19 cellular contexts compared by ENCODE assay signal in the genomic region with DNA sequence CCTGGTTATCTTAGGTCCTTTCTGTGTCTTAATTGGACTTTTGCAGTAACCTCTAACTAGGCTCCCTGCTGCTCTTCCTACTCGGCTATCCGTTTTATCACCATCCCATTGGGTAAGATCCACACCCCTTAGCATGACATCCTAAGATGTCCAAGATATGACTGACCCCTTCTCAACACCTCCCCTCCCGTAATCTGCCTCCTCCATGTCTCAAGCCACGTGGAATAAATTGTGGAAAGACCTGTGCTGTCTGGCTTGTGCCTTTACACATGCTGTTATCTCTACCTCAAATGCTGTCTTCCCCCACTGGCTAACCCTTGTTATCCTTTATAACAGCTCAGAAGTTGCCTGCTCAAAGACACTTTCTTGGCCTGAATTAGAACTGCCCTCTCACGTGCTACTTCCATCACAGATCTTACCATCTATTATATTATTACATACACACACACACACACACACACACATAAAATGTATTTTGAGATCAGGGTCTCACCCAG. TPM values are rescaled to one million over a fixed set of nuclear protein-coding genes. Genes with fewer than 3 reads are reported as not detected.
DNase-seq lines count a peak whose midpoint lies in the region; ATAC-seq and TF ChIP-seq lines count a peak whose summit lies in the region.
"Had no signal": no experiment of that assay in that cellular context is flagged by ENCODE, and none has a peak within 500 bp of the region (broad histone marks: within the 10 kb centered on the region; RNA-seq: fewer than 3 reads in every experiment).

No MANE protein-coding gene starts in this region.

- no peaks in the 10 kb centered on the region for H3K9me3 Mint-ChIP-seq in central memory CD8-positive, alpha-beta T cell
- H3K9me3 Mint-ChIP-seq in stimulated activated memory B cell treated with anti-CD40 and anti-IgM and Interleukin-4, amounts not matched to agents 10 μg/mL and 1 μg/mL and 100 μg/mL, for 72 hours: no peaks in the 10 kb centered on the region
- H3K9me3 Mint-ChIP-seq: brain; dendritic cell treated with granulocyte-macrophage colony-stimulating factor and Interleukin-4, amounts not matched to agents 40 ng/mL and 50 ng/mL, for 4 days had no signal

- in situ Hi-C loops in GM13977 (cut with MboI; ENCODE audit: low pct_unique_long_range_greater_than_20kb, low sequenced_read_pairs, unreplicated experiment): no loop called here

- peak overlapping the region; percentile 58 for H3K4me3 Mint-ChIP-seq in T-helper 17 cell
- no peak overlapping the region for H3K4me3 Mint-ChIP-seq in central memory CD8-positive, alpha-beta T cell
- no peak overlapping the region for H3K4me3 Mint-ChIP-seq in stimulated activated memory B cell treated with anti-CD40 and anti-IgM and Interleukin-4, amounts not matched to agents 10 μg/mL and 1 μg/mL and 100 μg/mL, for 72 hours
- H3K4me3 Mint-ChIP-seq: brain; dendritic cell treated with granulocyte-macrophage colony-stimulating factor and Interleukin-4, amounts not matched to agents 40 ng/mL and 50 ng/mL, for 4 days had no signal

- H3K27me3 Mint-ChIP-seq in T-helper 17 cell: no peaks in the 10 kb centered on the region
- no peaks in the 10 kb centered on the region for H3K27me3 Mint-ChIP-seq in central memory CD8-positive, alpha-beta T cell
- no peaks in the 10 kb centered on the region for H3K27me3 Mint-ChIP-seq in stimulated activated memory B cell treated with anti-CD40 and anti-IgM and Interleukin-4, amounts not matched to agents 10 μg/mL and 1 μg/mL and 100 μg/mL, for 72 hours
- H3K27me3 Mint-ChIP-seq: brain; dendritic cell treated with granulocyte-macrophage colony-stimulating factor and Interleukin-4, amounts not matched to agents 40 ng/mL and 50 ng/mL, for 4 days had no signal

- peak overlapping the region; percentile 87 for H3K27ac Mint-ChIP-seq in T-helper 17 cell
- peak overlapping the region; percentile 17 for H3K27ac Mint-ChIP-seq in central memory CD8-positive, alpha-beta T cell (ENCODE audit: low read depth)
- peak overlapping the region; percentile 1 for H3K27ac Mint-ChIP-seq in stimulated activated memory B cell treated with anti-CD40 and anti-IgM and Interleukin-4, amounts not matched to agents 10 μg/mL and 1 μg/mL and 100 μg/mL, for 72 hours
- H3K27ac Mint-ChIP-seq: dendritic cell treated with granulocyte-macrophage colony-stimulating factor and Interleukin-4, amounts not matched to agents 40 ng/mL and 50 ng/mL, for 4 days had no signal

- H3K4me1 ChIP-seq in cardiac muscle cell (ENCODE audit: low read depth): peaks cover 4% of the 10 kb centered on the region

- H3K4me1 Mint-ChIP-seq in T-helper 17 cell: peaks cover 25% of the 10 kb centered on the region
- H3K4me1 Mint-ChIP-seq in central memory CD8-positive, alpha-beta T cell: peaks cover 28% of the 10 kb centered on the region
- peaks cover 22% of the 10 kb centered on the region for H3K4me1 Mint-ChIP-seq in stimulated activated memory B cell treated with anti-CD40 and anti-IgM and Interleukin-4, amounts not matched to agents 10 μg/mL and 1 μg/mL and 100 μg/mL, for 72 hours

- DNase-seq in cardiac muscle cell (ENCODE audit: low read depth in 1 of 2, low spot score in 1 of 2) (no peak), cardiac septum (ENCODE audit: low spot score) (no peak), T-helper 17 cell (no peak), inferior parietal cortex (ENCODE audit: extremely low spot score) (no peak), GM13977 (ENCODE audit: low spot score) (no peak), NCI-H2227 treated with DMSO at 0.1 percent for 48 hours (lab: John Stamatoyannopoulos, UW) (no peak)
- no peak for DNase-seq in central memory CD8-positive, alpha-beta T cell (ENCODE audit: low spot score in 2 of 2)
- DNase-seq: activated gamma-delta T cell, EL, mucosa of descending colon, NCI-H1694, NCI-H446, nucleus accumbens, right cardiac atrium had no signal

- no peak overlapping the region for H3K4me3 ChIP-seq in cardiac muscle cell
- H3K4me3 ChIP-seq: gastroesophageal sphincter, mucosa of descending colon had no signal

- TF ChIP-seq CTCF in cardiac muscle cell (IDR thresholded peaks at IDR 0.05; ENCODE audit: low read depth, low read length) (no peak), GM13977 (IDR thresholded peaks at IDR 0.05; ENCODE audit: extremely low read depth, insufficient read depth, missing control alignments) (no peak)

- H3K9me3 ChIP-seq in cardiac muscle cell (ENCODE audit: low read depth) (no peaks in the 10 kb centered on the region), T-helper 17 cell (ENCODE audit: control insufficient read depth, low read length, poor library complexity, severe bottlenecking) (no peaks in the 10 kb centered on the region)
- H3K9me3 ChIP-seq: gastroesophageal sphincter, mucosa of descending colon had no signal

- peak overlapping the region; percentile 51 for H3K27ac ChIP-seq in cardiac muscle cell
- H3K27ac ChIP-seq: gastroesophageal sphincter had no signal

- no peak for ATAC-seq in T-helper 17 cell
- ATAC-seq in central memory CD8-positive, alpha-beta T cell (replicated peaks; ENCODE audit: extremely low read depth, poor library complexity, severe bottlenecking): no peak
- ATAC-seq in stimulated activated memory B cell treated with anti-CD40 and anti-IgM and Interleukin-4, amounts not matched to agents 10 μg/mL and 1 μg/mL and 100 μg/mL, for 72 hours: no peak
- ATAC-seq: gastroesophageal sphincter, left lobe of liver, mucosa of descending colon, right cardiac atrium had no signal

- intact Hi-C loops in cardiac septum (cut with DNase I): no loop called here

- H3K36me3 Mint-ChIP-seq in T-helper 17 cell (ENCODE audit: low read depth): peaks cover 14% of the 10 kb centered on the region
- peaks cover 64% of the 10 kb centered on the region for H3K36me3 Mint-ChIP-seq in central memory CD8-positive, alpha-beta T cell (ENCODE audit: insufficient read depth)
- peaks cover 62% of the 10 kb centered on the region for H3K36me3 Mint-ChIP-seq in stimulated activated memory B cell treated with anti-CD40 and anti-IgM and Interleukin-4, amounts not matched to agents 10 μg/mL and 1 μg/mL and 100 μg/mL, for 72 hours

- peaks cover 22% of the 10 kb centered on the region for H3K36me3 ChIP-seq in cardiac muscle cell

- H3K27me3 ChIP-seq in cardiac muscle cell: no peaks in the 10 kb centered on the region
- H3K27me3 ChIP-seq: gastroesophageal sphincter had no signal

RNA-seq across cellular contexts. Expression of gene EIF2S2, which starts 26.5 kb away (rescaled TPM):
- total RNA-seq in cardiac muscle cell (36.9 and 42.6 TPM in 2 replicates), cardiac septum (38.3 TPM), T-helper 17 cell (10 to 100 TPM; 18.8 to 20.6 TPM)
- 30.9 and 43.4 TPM in 2 replicates for polyA plus RNA-seq in cardiac muscle cell

Comparison
In these comparisons a context has a peak if more than half of its experiments do, and no peak if none do; other contexts are left out.
1. H3K27ac Mint-ChIP-seq: peak in every context shown above with its lines; median percentile 87 in T-helper 17 cell; 17 in central memory CD8-positive, alpha-beta T cell; 1 in stimulated activated memory B cell treated with anti-CD40 and anti-IgM and Interleukin-4, amounts not matched to agents 10 μg/mL and 1 μg/mL and 100 μg/mL, for 72 hours.